Comparison of ENCODE assay signal across 1 cellular context in genomic region chr22:41296826-41297667, GRCh38.
A peak's percentile ranks its signal among the peaks of the same experiment; 100 is the strongest.
TF ChIP-seq lines count a peak whose summit lies in the region.

No MANE protein-coding gene starts in this region.

TF ChIP-seq in HepG2, 621 proteins besides CTCF, POLR2A, EP300 and RAD21 (continues in another document):
- TF ChIP-seq TARDBP (CRISPR knock-in tag; IDR thresholded peaks at IDR 0.05) (no peak), SP2 (CRISPR knock-in tag; IDR thresholded peaks at IDR 0.05) (no peak), ZNF672 (CRISPR knock-in tag; IDR thresholded peaks at IDR 0.05) (no peak), ISL2 (CRISPR knock-in tag; IDR thresholded peaks at IDR 0.05) (no peak), ZNF281 (CRISPR knock-in tag; IDR thresholded peaks at IDR 0.05; ENCODE audit: borderline replicate concordance) (no peak), ZNF12 (CRISPR knock-in tag; IDR thresholded peaks at IDR 0.05) (no peak), ARID5B (CRISPR knock-in tag; IDR thresholded peaks at IDR 0.05) (peak; percentile 40; the same call in 1 of the 2 replicates), FOXA1 (IDR thresholded peaks at IDR 0.05) (no peak), FOXA1 (CRISPR knock-in tag; IDR thresholded peaks at IDR 0.05) (no peak), NRL (CRISPR knock-in tag; IDR thresholded peaks at IDR 0.05; ENCODE audit: borderline replicate concordance) (no peak), SIX4 (CRISPR knock-in tag; IDR thresholded peaks at IDR 0.05) (no peak), ARID3A (IDR thresholded peaks at IDR 0.05; ENCODE audit: low read depth, low read length) (no peak), HNRNPLL (IDR thresholded peaks at IDR 0.05; ENCODE audit: low read depth, low read length, poor library complexity, severe bottlenecking) (no peak), UBTF (CRISPR knock-in tag; IDR thresholded peaks at IDR 0.05) (no peak), KLF12 (CRISPR knock-in tag; IDR thresholded peaks at IDR 0.05; ENCODE audit: borderline replicate concordance) (no peak), ZNF878 (CRISPR knock-in tag; IDR thresholded peaks at IDR 0.05) (no peak), EHMT2 (IDR thresholded peaks at IDR 0.05; ENCODE audit: borderline replicate concordance, low read depth, low read length) (no peak), TRIM22 (IDR thresholded peaks at IDR 0.05) (no peak), ZNF253 (CRISPR knock-in tag; IDR thresholded peaks at IDR 0.05; ENCODE audit: borderline replicate concordance) (no peak), ZNF740 (CRISPR knock-in tag; IDR thresholded peaks at IDR 0.05) (no peak), ZBTB10 (CRISPR knock-in tag; IDR thresholded peaks at IDR 0.05; ENCODE audit: borderline replicate concordance) (no peak), ZNF121 (CRISPR knock-in tag; IDR thresholded peaks at IDR 0.05) (peak; percentile 95), HDAC6 (IDR thresholded peaks at IDR 0.05; ENCODE audit: low read depth, low read length) (no peak), ASH2L (IDR thresholded peaks at IDR 0.05; ENCODE audit: insufficient read length, low read depth, low read length) (no peak), ZNF7 (CRISPR knock-in tag; IDR thresholded peaks at IDR 0.05) (no peak), ZNF30 (CRISPR knock-in tag; IDR thresholded peaks at IDR 0.05) (no peak), HOXA3 (CRISPR knock-in tag; IDR thresholded peaks at IDR 0.05) (no peak), KAT8 (CRISPR knock-in tag; IDR thresholded peaks at IDR 0.05) (no peak), LCORL (IDR thresholded peaks at IDR 0.05) (no peak), LCORL (CRISPR knock-in tag; IDR thresholded peaks at IDR 0.05) (peak; percentile 58; the same call in 1 of the 2 replicates), ZNF777 (CRISPR knock-in tag; IDR thresholded peaks at IDR 0.05) (no peak), ZFP36 (IDR thresholded peaks at IDR 0.05; ENCODE audit: borderline replicate concordance, low read depth, low read length, partially characterized antibody) (no peak), MBD4 (IDR thresholded peaks at IDR 0.05; ENCODE audit: borderline replicate concordance, low read length) (no peak), ZNF180 (CRISPR knock-in tag; IDR thresholded peaks at IDR 0.05; ENCODE audit: borderline replicate concordance, low read depth) (no peak), CHD2 (IDR thresholded peaks at IDR 0.05; ENCODE audit: low read depth, low read length) (no peak), NR2F6 (IDR thresholded peaks at IDR 0.05) (peak; percentile 33; the same call in 1 of the 2 replicates), NR2F6 (CRISPR knock-in tag; IDR thresholded peaks at IDR 0.05) (peak; percentile 39; the same call in 1 of the 2 replicates), ZNF619 (CRISPR knock-in tag; IDR thresholded peaks at IDR 0.05) (no peak)
- TF ChIP-seq, protein P1, sequence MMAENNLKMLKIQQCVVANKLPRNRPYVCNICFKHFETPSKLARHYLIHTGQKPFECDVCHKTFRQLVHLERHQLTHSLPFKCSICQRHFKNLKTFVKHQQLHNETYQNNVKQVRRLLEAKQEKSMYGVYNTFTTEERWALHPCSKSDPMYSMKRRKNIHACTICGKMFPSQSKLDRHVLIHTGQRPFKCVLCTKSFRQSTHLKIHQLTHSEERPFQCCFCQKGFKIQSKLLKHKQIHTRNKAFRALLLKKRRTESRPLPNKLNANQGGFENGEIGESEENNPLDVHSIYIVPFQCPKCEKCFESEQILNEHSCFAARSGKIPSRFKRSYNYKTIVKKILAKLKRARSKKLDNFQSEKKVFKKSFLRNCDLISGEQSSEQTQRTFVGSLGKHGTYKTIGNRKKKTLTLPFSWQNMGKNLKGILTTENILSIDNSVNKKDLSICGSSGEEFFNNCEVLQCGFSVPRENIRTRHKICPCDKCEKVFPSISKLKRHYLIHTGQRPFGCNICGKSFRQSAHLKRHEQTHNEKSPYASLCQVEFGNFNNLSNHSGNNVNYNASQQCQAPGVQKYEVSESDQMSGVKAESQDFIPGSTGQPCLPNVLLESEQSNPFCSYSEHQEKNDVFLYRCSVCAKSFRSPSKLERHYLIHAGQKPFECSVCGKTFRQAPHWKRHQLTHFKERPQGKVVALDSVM (CRISPR knock-in tag; IDR thresholded peaks at IDR 0.05), result no peak
- TF ChIP-seq, protein P2, sequence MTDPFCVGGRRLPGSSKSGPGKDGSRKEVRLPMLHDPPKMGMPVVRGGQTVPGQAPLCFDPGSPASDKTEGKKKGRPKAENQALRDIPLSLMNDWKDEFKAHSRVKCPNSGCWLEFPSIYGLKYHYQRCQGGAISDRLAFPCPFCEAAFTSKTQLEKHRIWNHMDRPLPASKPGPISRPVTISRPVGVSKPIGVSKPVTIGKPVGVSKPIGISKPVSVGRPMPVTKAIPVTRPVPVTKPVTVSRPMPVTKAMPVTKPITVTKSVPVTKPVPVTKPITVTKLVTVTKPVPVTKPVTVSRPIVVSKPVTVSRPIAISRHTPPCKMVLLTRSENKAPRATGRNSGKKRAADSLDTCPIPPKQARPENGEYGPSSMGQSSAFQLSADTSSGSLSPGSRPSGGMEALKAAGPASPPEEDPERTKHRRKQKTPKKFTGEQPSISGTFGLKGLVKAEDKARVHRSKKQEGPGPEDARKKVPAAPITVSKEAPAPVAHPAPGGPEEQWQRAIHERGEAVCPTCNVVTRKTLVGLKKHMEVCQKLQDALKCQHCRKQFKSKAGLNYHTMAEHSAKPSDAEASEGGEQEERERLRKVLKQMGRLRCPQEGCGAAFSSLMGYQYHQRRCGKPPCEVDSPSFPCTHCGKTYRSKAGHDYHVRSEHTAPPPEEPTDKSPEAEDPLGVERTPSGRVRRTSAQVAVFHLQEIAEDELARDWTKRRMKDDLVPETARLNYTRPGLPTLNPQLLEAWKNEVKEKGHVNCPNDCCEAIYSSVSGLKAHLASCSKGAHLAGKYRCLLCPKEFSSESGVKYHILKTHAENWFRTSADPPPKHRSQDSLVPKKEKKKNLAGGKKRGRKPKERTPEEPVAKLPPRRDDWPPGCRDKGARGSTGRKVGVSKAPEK (CRISPR knock-in tag; IDR thresholded peaks at IDR 0.05; ENCODE audit: borderline replicate concordance), result no peak
- TF ChIP-seq, protein P3, sequence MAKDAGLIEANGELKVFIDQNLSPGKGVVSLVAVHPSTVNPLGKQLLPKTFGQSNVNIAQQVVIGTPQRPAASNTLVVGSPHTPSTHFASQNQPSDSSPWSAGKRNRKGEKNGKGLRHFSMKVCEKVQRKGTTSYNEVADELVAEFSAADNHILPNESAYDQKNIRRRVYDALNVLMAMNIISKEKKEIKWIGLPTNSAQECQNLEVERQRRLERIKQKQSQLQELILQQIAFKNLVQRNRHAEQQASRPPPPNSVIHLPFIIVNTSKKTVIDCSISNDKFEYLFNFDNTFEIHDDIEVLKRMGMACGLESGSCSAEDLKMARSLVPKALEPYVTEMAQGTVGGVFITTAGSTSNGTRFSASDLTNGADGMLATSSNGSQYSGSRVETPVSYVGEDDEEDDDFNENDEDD (CRISPR knock-in tag; IDR thresholded peaks at IDR 0.05; ENCODE audit: borderline replicate concordance), result no peak
